8 cellular contexts compared by ENCODE assay signal in the genomic region with DNA sequence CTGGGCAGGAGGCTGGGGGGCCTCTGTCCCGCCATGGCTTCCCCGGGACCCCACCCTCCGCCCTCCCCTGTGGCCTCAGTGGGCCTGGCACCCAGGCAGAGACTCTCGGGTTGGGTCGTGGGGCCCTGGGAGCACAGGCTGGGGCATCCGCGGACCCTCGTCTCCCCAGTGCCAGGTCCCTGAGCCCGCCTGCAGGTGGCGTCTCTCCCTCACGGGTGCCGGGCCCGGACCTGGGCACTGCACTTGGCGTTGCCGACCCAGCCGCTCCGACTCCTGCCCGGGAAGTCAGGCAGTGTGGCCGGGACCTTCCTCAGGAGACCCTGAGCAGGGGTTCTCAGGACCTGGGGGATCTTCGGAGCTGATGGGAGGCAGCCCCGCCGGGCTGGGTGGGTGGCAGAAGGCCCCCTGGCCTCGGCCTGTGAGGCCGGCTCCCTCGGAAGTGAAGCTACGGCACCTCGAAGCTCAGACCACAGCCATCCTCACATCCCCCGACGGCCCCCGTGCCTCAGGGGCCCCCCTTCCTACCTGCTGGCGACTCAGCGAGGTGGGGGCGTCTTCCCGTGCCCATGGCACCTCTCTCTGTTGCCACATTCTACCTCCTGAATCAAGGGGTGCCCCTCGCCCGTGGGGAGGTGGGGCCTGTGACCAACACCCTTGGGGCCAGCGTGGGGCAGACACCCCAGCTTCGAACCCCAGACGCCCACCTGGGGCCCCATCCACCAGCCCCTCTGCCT. TPM values are rescaled to one million over a fixed set of nuclear protein-coding genes. Genes with fewer than 3 reads are reported as not detected.
DNase-seq lines count a peak whose midpoint lies in the region; ATAC-seq and TF ChIP-seq lines count a peak whose summit lies in the region.

No MANE protein-coding gene starts in this region.

- ATAC-seq in RWPE2 (ENCODE audit: low read depth) = peak; percentile 88

- H3K36me3 ChIP-seq in RWPE2 (ENCODE audit: low read depth) (no peaks in the 10 kb centered on the region), subcutaneous abdominal adipose tissue (ENCODE audit: control insufficient read depth in 5 of 5, insufficient read depth in 5 of 5, low read length in 5 of 5) (no peaks in the 10 kb centered on the region)

- H3K27ac ChIP-seq in HL-60 (replicated peaks) = no peak overlapping the region
- no peak overlapping the region for H3K27ac ChIP-seq in RWPE2 (ENCODE audit: poor library complexity, severe bottlenecking)
- H3K27ac ChIP-seq in subcutaneous abdominal adipose tissue (ENCODE audit: low read depth, low read length) = no peak overlapping the region

- peaks cover 18% of the 10 kb centered on the region for H3K27me3 ChIP-seq in HL-60 (ENCODE audit: insufficient read depth, poor library complexity, severe bottlenecking)
- H3K27me3 ChIP-seq in RWPE2 (ENCODE audit: insufficient read depth, poor library complexity, severe bottlenecking) = peaks cover 9% of the 10 kb centered on the region
- H3K27me3 ChIP-seq in subcutaneous abdominal adipose tissue (ENCODE audit: control insufficient read depth in 5 of 5, insufficient read depth in 4 of 5, low read length in 5 of 5) = peaks cover 0 to 23% (median 10%) of the 10 kb centered on the region in 5 donors

- H3K9me3 ChIP-seq in RWPE2 (ENCODE audit: severe bottlenecking) (no peaks in the 10 kb centered on the region), subcutaneous abdominal adipose tissue (ENCODE audit: control insufficient read depth in 5 of 5, low read length in 5 of 5) (peaks cover 0 to 6% (median 4%) of the 10 kb centered on the region in 5 donors)

- DNase-seq in NCI-H1417 (lab: John Stamatoyannopoulos, UW) (peak; percentile 69 to 84 (median 79)), NCI-H1417 treated with DMSO at 0.1 percent for 48 hours (lab: John Stamatoyannopoulos, UW) (no peak), HL-60 (ENCODE audit: low read depth in 1 of 2, low spot score in 1 of 2) (peak; percentile 57 to 74), RWPE2 (ENCODE audit: low spot score) (peak; percentile 75), foreskin melanocyte (peak; percentile 51), occipital lobe (lab: John Stamatoyannopoulos, UW) (peak; percentile 32)
- peak; percentile 94 for DNase-seq in activated effector memory CD4-positive, alpha-beta T cell treated with anti-CD3 and anti-CD28 coated beads, Interleukin-2, amount 50 U/mL, for 16 hours

- H3K4me1 ChIP-seq in RWPE2 (ENCODE audit: insufficient read depth, poor library complexity, severe bottlenecking) = no peaks in the 10 kb centered on the region
- H3K4me1 ChIP-seq in subcutaneous abdominal adipose tissue (ENCODE audit: control insufficient read depth in 5 of 5, insufficient read depth in 5 of 5, low read length in 5 of 5) = peaks cover 0 to 11% (median 8%) of the 10 kb centered on the region in 5 donors

- peak; percentile 49 for TF ChIP-seq CTCF in HL-60 (IDR thresholded peaks at IDR 0.05; ENCODE audit: insufficient read depth, low read length)
- peak; percentile 92 for TF ChIP-seq CTCF in RWPE2 (IDR thresholded peaks at IDR 0.05; ENCODE audit: poor library complexity, severe bottlenecking)

- H3K9ac ChIP-seq in subcutaneous abdominal adipose tissue (ENCODE audit: low read length in 5 of 5) = peak overlapping the region in 2 of 5 donors; percentile 48 to 59

- H3K4me3 ChIP-seq in HL-60 (replicated peaks; ENCODE audit: insufficient read depth, low read length) = no peak overlapping the region
- no peak overlapping the region for H3K4me3 ChIP-seq in RWPE2 (ENCODE audit: severe bottlenecking)
- H3K4me3 ChIP-seq in subcutaneous abdominal adipose tissue (ENCODE audit: low read depth in 1 of 5, low read length in 5 of 5) = peak overlapping the region in 4 of 5 donors; percentile 32 to 56 (median 46)

RNA-seq across cellular contexts. Expression of a gene that starts 6.4 kb away (rescaled TPM):
- total RNA-seq in occipital lobe = 5.5 TPM

RNA-seq across cellular contexts. Expression of a gene that starts 48.1 kb away (rescaled TPM):
- not detected for total RNA-seq in occipital lobe

RNA-seq across cellular contexts. Expression of a gene that starts 51.4 kb away (rescaled TPM):
- not detected for total RNA-seq in occipital lobe

Comparison
In these comparisons a context has a peak if more than half of its experiments do, and no peak if none do; other contexts are left out.
1. H3K4me3 ChIP-seq: peak in subcutaneous abdominal adipose tissue (4 of 5); none in HL-60 (single experiment) and RWPE2 (single experiment).